ENCODE assay signal across 1 cellular context in genomic region chr3:149941186-149941585, GRCh38.
TF ChIP-seq lines count a peak whose summit lies in the region.

No MANE protein-coding gene starts in this region.

TF ChIP-seq in IMR-90, 13 proteins besides CTCF, POLR2A, EP300 and RAD21 (continued from another document):
- TF ChIP-seq USF2 (IDR thresholded peaks at IDR 0.05; ENCODE audit: low read depth, low read length) = no peak
- TF ChIP-seq MXI1 (IDR thresholded peaks at IDR 0.05; ENCODE audit: borderline replicate concordance, low read depth, low read length) = no peak
- TF ChIP-seq BHLHE40 (IDR thresholded peaks at IDR 0.05; ENCODE audit: low read depth, low read length) = no peak
- no peak for TF ChIP-seq NFE2L2 (IDR thresholded peaks at IDR 0.05; ENCODE audit: low read depth, low read length)
- no peak for TF ChIP-seq FOS (IDR thresholded peaks at IDR 0.05; ENCODE audit: low read depth, low read length)
- TF ChIP-seq MAFK (IDR thresholded peaks at IDR 0.05; ENCODE audit: low read depth, low read length) = no peak
- TF ChIP-seq CEBPB (IDR thresholded peaks at IDR 0.05; ENCODE audit: low read depth, low read length) = no peak
- TF ChIP-seq RCOR1 (IDR thresholded peaks at IDR 0.05; ENCODE audit: insufficient replicate concordance, low read length) = no peak
- TF ChIP-seq MAZ (IDR thresholded peaks at IDR 0.05; ENCODE audit: borderline replicate concordance, low read depth, low read length) = no peak
